ENCODE assay signal across 8 cellular contexts in genomic region chr22:38873469-38874411, GRCh38. TPM values are rescaled to one million over a fixed set of nuclear protein-coding genes. Genes with fewer than 3 reads are reported as not detected.
DNase-seq lines count a peak whose midpoint lies in the region; ATAC-seq and TF ChIP-seq lines count a peak whose summit lies in the region.

No MANE protein-coding gene starts in this region.

- WGBS in gastroesophageal sphincter (ENCODE audit: low coverage in 1 of 2), 2 donors = 65 to 67% methylated on average over 6 to 9 of the region's 9 CpGs

- peak overlapping the region in 1 of 2 donors; percentile 86 for H3K4me3 ChIP-seq in gastroesophageal sphincter

- TF ChIP-seq CTCF in gastroesophageal sphincter (IDR thresholded peaks at IDR 0.05) = no peak

- TF ChIP-seq POLR2A in gastroesophageal sphincter (IDR thresholded peaks at IDR 0.05) = no peak

- peaks cover 0 to 41% (median 12%) of the 10 kb centered on the region in 3 donors for H3K4me1 ChIP-seq in gastroesophageal sphincter

- H3K36me3 ChIP-seq in gastroesophageal sphincter = peaks cover 0 to 12% of the 10 kb centered on the region in 2 donors

- ATAC-seq in gastroesophageal sphincter (no peak), HG02642 (IDR thresholded peaks at IDR 0.05; ENCODE audit: poor library complexity, unreplicated experiment) (no peak)

- no peak for TF ChIP-seq EP300 in gastroesophageal sphincter (IDR thresholded peaks at IDR 0.05)

- H3K27me3 ChIP-seq in gastroesophageal sphincter = no peaks in the 10 kb centered on the region

- DNase-seq in DMS79 treated with DMSO at 0.1 percent for 48 hours (lab: John Stamatoyannopoulos, UW) (peak; percentile 39), NCI-H2029 treated with DMSO at 0.1 percent for 48 hours (lab: John Stamatoyannopoulos, UW) (peak; percentile 87), activated T-cell treated with anti-CD3 and anti-CD28 coated beads for 24 hours (ENCODE audit: low read depth) (peak; percentile 68), HT-29 (ENCODE audit: low spot score) (no peak), NCI-H82 (lab: John Stamatoyannopoulos, UW) (no peak)
- DNase-seq in stimulated activated CD4-positive, alpha-beta T cell treated with anti-CD3 and anti-CD28 coated beads, Interleukin-15, amount 100 ng/mL, for 24 hours = peak; percentile 82

- peak overlapping the region; percentile 95 to 98 (median 96) for H3K27ac ChIP-seq in gastroesophageal sphincter

- H3K9me3 ChIP-seq in gastroesophageal sphincter = no peaks in the 10 kb centered on the region

RNA-seq across cellular contexts. Expression of gene CBX6, which starts 1.7 kb away (rescaled TPM):
- total RNA-seq in gastroesophageal sphincter = 100 to 1,000 TPM in 2 of 4 donors, 10 to 100 TPM in 2; 77.3 to 187 (median 105) TPM
- total RNA-seq in HT-29 (2014; rRNA removed; shearing (Covaris generic)) = 10.8 and 12.3 TPM in 2 replicates

RNA-seq across cellular contexts. Expression of gene NPTXR, which starts 29.9 kb away (rescaled TPM):
- 10 to 100 TPM in 3 of 4 donors, 1 to 10 TPM in 1; 7.9 to 21.7 (median 12.5) TPM for total RNA-seq in gastroesophageal sphincter
- 0.03 and 0.70 TPM in 2 replicates for total RNA-seq in HT-29 (2014; rRNA removed; shearing (Covaris generic))

Comparison
In these comparisons a context has a peak if more than half of its experiments do, and no peak if none do; other contexts are left out.
1. DNase-seq: peak in DMS79 treated with DMSO at 0.1 percent for 48 hours (single experiment), NCI-H2029 treated with DMSO at 0.1 percent for 48 hours (single experiment), activated T-cell treated with anti-CD3 and anti-CD28 coated beads for 24 hours (single experiment) and stimulated activated CD4-positive, alpha-beta T cell treated with anti-CD3 and anti-CD28 coated beads, Interleukin-15, amount 100 ng/mL, for 24 hours (single experiment); none in HT-29 (single experiment) and NCI-H82 (single experiment).